ENCODE assay signal across 21 cellular contexts in the genomic region with DNA sequence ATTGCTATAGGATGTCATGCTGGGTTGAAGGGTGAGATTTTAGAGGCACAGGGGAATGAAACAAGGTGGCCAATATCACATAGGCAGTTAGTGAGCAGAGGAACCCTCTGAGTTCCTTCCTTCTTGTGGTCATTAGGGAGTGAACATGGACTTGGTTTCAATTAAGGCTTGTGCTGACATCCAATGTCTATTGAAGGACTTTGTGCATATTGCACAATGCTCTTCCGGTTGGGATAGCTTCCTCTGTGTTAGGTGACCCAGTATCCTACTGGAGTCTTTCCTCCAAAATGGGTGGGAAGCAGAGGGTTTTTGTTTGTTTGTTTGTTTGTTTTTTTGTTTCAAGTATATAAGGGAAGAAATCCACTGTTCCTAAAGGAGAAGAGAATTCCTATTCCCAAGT.
"Had no signal": no experiment of that assay in that cellular context is flagged by ENCODE, and none has a peak within 500 bp of the region (broad histone marks: within the 10 kb centered on the region; RNA-seq: fewer than 3 reads in every experiment).

No MANE protein-coding gene starts in this region.

- FAIRE-seq: endothelial cell of umbilical vein had no signal

- H3K4me2 ChIP-seq: hepatocyte had no signal

- ATAC-seq: activated CD8-positive, alpha-beta T cell treated with anti-CD3 and anti-CD28 coated beads for 36 hours; gastroesophageal sphincter; natural killer cell had no signal

- H3K27me3 ChIP-seq: gastroesophageal sphincter, hepatocyte, stomach had no signal

- H3K27ac ChIP-seq: gastroesophageal sphincter, hepatocyte, prostate gland, stomach, thoracic aorta, WERI-Rb-1 had no signal

- H3K79me2 ChIP-seq: hepatocyte had no signal

- H3K4me3 Mint-ChIP-seq: activated CD8-positive, alpha-beta T cell treated with anti-CD3 and anti-CD28 coated beads for 36 hours; activated naive CD8-positive, alpha-beta T cell treated with anti-CD3 and anti-CD28 coated beads, Interleukin-2, amount 10 ng/mL, durations not matched to agents 7 days and 5 days; natural killer cell had no signal

- H3K27ac Mint-ChIP-seq: activated CD8-positive, alpha-beta T cell treated with anti-CD3 and anti-CD28 coated beads for 36 hours; activated naive CD8-positive, alpha-beta T cell treated with anti-CD3 and anti-CD28 coated beads, Interleukin-2, amount 10 ng/mL, durations not matched to agents 7 days and 5 days; natural killer cell had no signal

- H3K9me3 Mint-ChIP-seq: activated CD8-positive, alpha-beta T cell treated with anti-CD3 and anti-CD28 coated beads for 36 hours; activated naive CD8-positive, alpha-beta T cell treated with anti-CD3 and anti-CD28 coated beads, Interleukin-2, amount 10 ng/mL, durations not matched to agents 7 days and 5 days had no signal

- H3K27me3 Mint-ChIP-seq: activated CD8-positive, alpha-beta T cell treated with anti-CD3 and anti-CD28 coated beads for 36 hours; activated naive CD8-positive, alpha-beta T cell treated with anti-CD3 and anti-CD28 coated beads, Interleukin-2, amount 10 ng/mL, durations not matched to agents 7 days and 5 days had no signal

- H3K9me3 ChIP-seq: gastroesophageal sphincter, prostate gland, stomach, thoracic aorta had no signal

- DNase-seq: activated CD4-positive, alpha-beta T cell treated with anti-CD3 and anti-CD28 coated beads for 4 hours; activated CD8-positive, alpha-beta memory T cell treated with anti-CD3 and anti-CD28 coated beads, Interleukin-2, amount 50 U/mL, for 48 hours; activated CD8-positive, alpha-beta T cell treated with anti-CD3 and anti-CD28 coated beads for 36 hours; activated naive CD8-positive, alpha-beta T cell treated with anti-CD3 and anti-CD28 coated beads, Interleukin-2, amount 10 ng/mL, durations not matched to agents 7 days and 5 days; aorta; caudate nucleus; effector CD4-positive, alpha-beta T cell; kidney glomerular epithelial cell; natural killer cell; occipital lobe; stimulated activated CD4-positive, alpha-beta T cell treated with anti-CD3 and anti-CD28 coated beads, Interleukin-15, amount 100 ng/mL, for 24 hours; stimulated activated CD4-positive, alpha-beta T cell treated with anti-CD3 and anti-CD28 coated beads, Interleukin-4, amount 100 ng/mL, for 24 hours; stomach; T-helper 9 cell; WERI-Rb-1 had no signal

- H2AFZ ChIP-seq: hepatocyte had no signal

- H3K4me1 ChIP-seq: prostate gland, stomach had no signal

- H3K4me1 Mint-ChIP-seq: activated naive CD8-positive, alpha-beta T cell treated with anti-CD3 and anti-CD28 coated beads, Interleukin-2, amount 10 ng/mL, durations not matched to agents 7 days and 5 days; natural killer cell had no signal

- H3K36me3 Mint-ChIP-seq: activated naive CD8-positive, alpha-beta T cell treated with anti-CD3 and anti-CD28 coated beads, Interleukin-2, amount 10 ng/mL, durations not matched to agents 7 days and 5 days; natural killer cell had no signal

- H3K36me3 ChIP-seq: gastroesophageal sphincter, prostate gland, stomach, thoracic aorta, WERI-Rb-1 had no signal

- H3K4me3 ChIP-seq: coronary artery, gastroesophageal sphincter, hepatocyte, prostate gland, stomach, thoracic aorta had no signal
